ENCODE assay signal across 29 cellular contexts in the genomic region with DNA sequence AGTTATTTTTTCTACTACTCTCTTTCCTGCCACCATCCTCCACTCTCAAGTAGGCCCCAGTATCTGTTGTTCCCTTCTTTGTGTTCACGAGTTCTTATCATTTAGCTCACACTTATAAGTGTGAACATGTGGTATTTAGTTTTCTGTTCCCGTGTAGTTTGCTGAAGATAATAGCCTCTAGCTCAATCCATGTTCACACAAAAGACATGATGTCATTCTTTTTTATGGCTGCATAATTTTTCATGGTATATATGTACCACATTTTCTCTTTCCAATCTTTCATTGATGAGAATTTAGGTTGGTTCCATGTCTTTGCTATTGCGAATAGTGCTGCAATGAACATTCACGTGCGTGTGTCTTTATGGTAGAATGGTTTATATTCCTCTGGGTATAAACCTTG.
A peak's percentile ranks its signal among the peaks of the same experiment; 100 is the strongest.
DNase-seq lines count a peak whose midpoint lies in the region; ATAC-seq, FAIRE-seq and TF ChIP-seq lines count a peak whose summit lies in the region.
"Had no signal": no experiment of that assay in that cellular context is flagged by ENCODE, and none has a peak within 500 bp of the region (broad histone marks: within the 10 kb centered on the region; RNA-seq: fewer than 3 reads in every experiment).

No MANE protein-coding gene starts in this region.

- 2% methylated on average over 5 of the region's 5 CpGs for WGBS in HepG2 (ENCODE audit: low lambda C conversion rate)
- 61% methylated on average over 5 of the region's 5 CpGs for WGBS in right lobe of liver (ENCODE audit: insufficient coverage, low coverage, low lambda C conversion rate, missing lambda C conversion rate)

- DNase-seq in HepG2 (ENCODE audit: low spot score) (no peak), right lobe of liver (no peak)
- DNase-seq: 8988T; ACHN; AML-193; BE2C; C1 segment of cervical spinal cord; Caco-2; Calu3; CD4-positive, alpha-beta memory T cell; CD4-positive, alpha-beta T cell; CD4-positive, CD25-positive, alpha-beta regulatory T cell; CD8-positive, alpha-beta memory T cell; CD8-positive, alpha-beta T cell; COR-L47; DMS 273 treated with DMSO at 0.1 percent for 48 hours; DMS153; DMS53; DMS79; DMS79 treated with DMSO at 0.1 percent for 48 hours; DND-41; EL had no signal

- no peak overlapping the region for H3K9ac ChIP-seq in HepG2 (ENCODE audit: insufficient read depth, low read depth, low read length)
- H3K9ac ChIP-seq: BLaER1; BLaER1 treated with 17β-estradiol and CSF1 and Interleukin-3, amounts not matched to agents 10 nM and 100 nM had no signal

- POLR2A ChIA-PET in HepG2 (lab: Yijun Ruan, JAX): no interaction called here

- H3K4me2 ChIP-seq in HepG2 (ENCODE audit: low read depth, low read length): no peak overlapping the region
- H3K4me2 ChIP-seq: A549; BLaER1; BLaER1 treated with 17β-estradiol and CSF1 and Interleukin-3, amounts not matched to agents 10 nM and 100 nM had no signal

- TF ChIP-seq CTCF in HepG2 (CRISPR knock-in tag; IDR thresholded peaks at IDR 0.05): no peak
- no peak for TF ChIP-seq CTCF in right lobe of liver (IDR thresholded peaks at IDR 0.05)

- no peaks in the 10 kb centered on the region for H3K27me3 ChIP-seq in HepG2 (ENCODE audit: control insufficient read depth in 1 of 2, insufficient read depth in 2 of 2, low read length in 2 of 2)
- no peaks in the 10 kb centered on the region for H3K27me3 ChIP-seq in right lobe of liver
- H3K27me3 ChIP-seq: BE2C; BLaER1; BLaER1 treated with 17β-estradiol and CSF1 and Interleukin-3, amounts not matched to agents 10 nM and 100 nM had no signal

- H3K4me1 ChIP-seq in HepG2 (ENCODE audit: insufficient read depth, low read length) (no peaks in the 10 kb centered on the region), right lobe of liver (no peaks in the 10 kb centered on the region)
- H3K4me1 ChIP-seq: A549; BE2C; BLaER1; BLaER1 treated with 17β-estradiol and CSF1 and Interleukin-3, amounts not matched to agents 10 nM and 100 nM; Caco-2 had no signal

- ATAC-seq in HepG2: no peak
- no peak for ATAC-seq in right lobe of liver
- ATAC-seq: A549; CD8-positive, alpha-beta T cell had no signal

- TF ChIP-seq POLR2A in HepG2 (IDR thresholded peaks at IDR 0.05; ENCODE audit: insufficient read depth in 1 of 2, low read depth in 2 of 2, low read length in 2 of 2) (no peak), right lobe of liver (IDR thresholded peaks at IDR 0.05) (no peak)

- no TSS peak for BruUV-seq in HepG2 (replicated peaks; lab: Mats Ljungman, UMichigan)

- TF ChIP-seq RAD21 in HepG2 (CRISPR knock-in tag; IDR thresholded peaks at IDR 0.05): no peak

- TF ChIP-seq EP300 in HepG2 (IDR thresholded peaks at IDR 0.05; ENCODE audit: low read depth in 2 of 2, low read length in 2 of 2) (no peak), HepG2 (CRISPR knock-in tag; IDR thresholded peaks at IDR 0.05; ENCODE audit: borderline replicate concordance) (no peak)

- H3K36me3 ChIP-seq in HepG2 (replicated peaks in 1 of 2; ENCODE audit: control insufficient read depth in 1 of 2, insufficient read depth in 2 of 2, low read length in 2 of 2): no peaks in the 10 kb centered on the region
- no peaks in the 10 kb centered on the region for H3K36me3 ChIP-seq in right lobe of liver
- H3K36me3 ChIP-seq: BE2C; BLaER1; BLaER1 treated with 17β-estradiol and CSF1 and Interleukin-3, amounts not matched to agents 10 nM and 100 nM had no signal

- no peak overlapping the region for H3K4me3 ChIP-seq in HepG2 (replicated peaks in 1 of 3; ENCODE audit: insufficient read depth in 1 of 3, low read depth in 2 of 3, low read length in 3 of 3)
- H3K4me3 ChIP-seq in right lobe of liver: no peak overlapping the region
- H3K4me3 ChIP-seq: A549; BLaER1; BLaER1 treated with 17β-estradiol and CSF1 and Interleukin-3, amounts not matched to agents 10 nM and 100 nM had no signal

- H3K79me2 ChIP-seq in HepG2 (ENCODE audit: insufficient read depth, low read length): no peaks in the 10 kb centered on the region

- H3K27ac ChIP-seq in HepG2 (ENCODE audit: extremely low read length, insufficient read depth, low read length) (no peak overlapping the region), right lobe of liver (no peak overlapping the region)
- H3K27ac ChIP-seq: 22Rv1; A549; BLaER1; BLaER1 treated with 17β-estradiol and CSF1 and Interleukin-3, amounts not matched to agents 10 nM and 100 nM; C4-2B had no signal

- intact Hi-C loops in HepG2 (cut with micrococcal nuclease; ENCODE audit: unreplicated experiment): no loop called here
- intact Hi-C loops in right lobe of liver (cut with DNase I): no loop called here

- no peaks in the 10 kb centered on the region for H3K9me3 ChIP-seq in HepG2 (ENCODE audit: low read length)
- no peaks in the 10 kb centered on the region for H3K9me3 ChIP-seq in right lobe of liver
- H3K9me3 ChIP-seq: A549; BE2C; BLaER1; BLaER1 treated with 17β-estradiol and CSF1 and Interleukin-3, amounts not matched to agents 10 nM and 100 nM; Caco-2 had no signal

- H2AFZ ChIP-seq in HepG2 (ENCODE audit: low read length): no peak overlapping the region

- H4K20me1 ChIP-seq in HepG2 (ENCODE audit: insufficient read depth, low read length): no peaks in the 10 kb centered on the region
- H4K20me1 ChIP-seq: BLaER1; BLaER1 treated with 17β-estradiol and CSF1 and Interleukin-3, amounts not matched to agents 10 nM and 100 nM had no signal

- CTCF ChIA-PET in HepG2 (lab: Yijun Ruan, JAX; ENCODE audit: low intra/inter-chr PET ratio, low total read pairs): no interaction called here

- in situ Hi-C loops in HepG2 (cut with HindIII; ENCODE audit: extremely low pct_ligation_motif_present, low pct_unique_long_range_greater_than_20kb): no loop called here

- FAIRE-seq in HepG2 (lab: Jason Lieb, UNC): no peak
- FAIRE-seq: A204.1, D721Med had no signal

TF ChIP-seq in HepG2, 621 proteins besides CTCF, POLR2A, EP300 and RAD21:
- peak; percentile 92 for TF ChIP-seq ATF7 (IDR thresholded peaks at IDR 0.05)
- TF ChIP-seq ATF7 (CRISPR knock-in tag; IDR thresholded peaks at IDR 0.05): no peak
- no peak for TF ChIP-seq ZNF761 (CRISPR knock-in tag; conservative IDR thresholded peaks at IDR 0.05)
- no peak for TF ChIP-seq ARNT2 (CRISPR knock-in tag; IDR thresholded peaks at IDR 0.05; ENCODE audit: low read depth)
- no peak for TF ChIP-seq SP4 (CRISPR knock-in tag; IDR thresholded peaks at IDR 0.05)
